ENCODE assay signal across 8 cellular contexts in the genomic region with DNA sequence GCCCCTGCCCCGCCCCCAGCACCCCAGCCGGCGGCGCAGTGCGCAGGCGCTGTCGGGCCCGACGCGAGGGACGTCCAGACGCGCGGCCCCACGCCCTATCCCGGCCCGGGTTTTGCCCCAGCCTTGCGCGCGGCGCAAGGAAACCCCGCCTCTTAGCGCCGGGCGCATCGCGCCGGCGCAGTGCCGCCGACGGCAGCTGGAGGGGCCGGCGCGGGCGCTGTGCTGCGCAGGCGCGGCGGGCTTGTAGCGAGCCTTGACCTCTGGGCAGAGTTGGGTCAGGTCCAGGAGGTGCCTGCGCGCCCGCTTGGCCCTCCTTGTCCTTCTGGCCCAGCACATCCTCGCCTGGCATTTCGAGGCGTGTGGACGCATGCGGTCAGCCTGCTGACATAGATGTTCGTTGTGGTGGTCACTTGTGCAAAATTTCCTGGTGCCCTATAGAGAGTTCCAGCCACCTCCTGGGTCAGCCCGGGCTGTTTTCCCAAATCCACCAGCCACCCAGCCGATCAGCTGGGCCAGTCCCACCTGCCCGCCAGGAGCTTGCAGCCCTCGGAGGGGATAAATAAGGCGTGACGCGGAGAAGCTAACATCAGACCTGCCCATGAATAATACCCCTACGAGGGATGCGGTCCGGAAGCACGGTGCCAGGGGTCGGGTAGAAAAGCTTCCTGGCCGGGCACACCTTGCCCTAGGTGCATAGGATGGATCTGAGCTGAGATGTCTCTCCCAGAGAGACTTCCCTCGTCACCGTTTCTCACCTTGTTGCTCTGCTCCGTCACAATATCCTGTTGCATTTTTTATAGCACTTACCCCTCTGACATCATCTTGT. TPM values are rescaled to one million over a fixed set of nuclear protein-coding genes. Genes with fewer than 3 reads are reported as not detected.
DNase-seq lines count a peak whose midpoint lies in the region; ATAC-seq and TF ChIP-seq lines count a peak whose summit lies in the region.

No MANE protein-coding gene starts in this region.

- no peaks in the 10 kb centered on the region for H3K9me3 ChIP-seq in BLaER1
- no peaks in the 10 kb centered on the region for H3K9me3 ChIP-seq in liver (ENCODE audit: control insufficient read depth in 4 of 4, low read length in 3 of 4)

- H3K4me1 Mint-ChIP-seq in activated CD4-positive, alpha-beta T cell treated with anti-CD3 and anti-CD28 coated beads, Interleukin-2, amount 10 ng/mL, durations not matched to agents 7 days and 5 days, result peaks cover 47% of the 10 kb centered on the region

- peaks cover 44% of the 10 kb centered on the region for H4K20me1 ChIP-seq in BLaER1

- no peak for TF ChIP-seq RAD21 in liver (IDR thresholded peaks at IDR 0.05)

- H3K27me3 ChIP-seq in BLaER1 (no peaks in the 10 kb centered on the region), liver (ENCODE audit: control insufficient read depth in 4 of 4, insufficient read depth in 4 of 4, low read length in 3 of 4) (no peaks in the 10 kb centered on the region)

- H3K27me3 Mint-ChIP-seq in activated CD4-positive, alpha-beta T cell treated with anti-CD3 and anti-CD28 coated beads, Interleukin-2, amount 10 ng/mL, durations not matched to agents 7 days and 5 days, result no peaks in the 10 kb centered on the region

- ATAC-seq in GM19324 (IDR thresholded peaks at IDR 0.05; ENCODE audit: low FRiP score, unreplicated experiment) (peak; percentile 95), HG03457 (IDR thresholded peaks at IDR 0.05; ENCODE audit: unreplicated experiment) (peak; percentile 82)

- H3K9ac ChIP-seq in BLaER1 (peak overlapping the region; percentile 90), liver (ENCODE audit: low read depth in 1 of 2, low read length in 2 of 2) (no peak overlapping the region)

- WGBS in liver, result 17% methylated on average over 66 of the region's 66 CpGs

- TF ChIP-seq CTCF in liver (IDR thresholded peaks at IDR 0.05; ENCODE audit: low read depth, low read length, missing input control), result peak; percentile 33

- H3K36me3 ChIP-seq in BLaER1, result peaks cover 28% of the 10 kb centered on the region
- peaks cover 0 to 2% (median 1%) of the 10 kb centered on the region in 4 donors for H3K36me3 ChIP-seq in liver (ENCODE audit: control insufficient read depth in 4 of 4, insufficient read depth in 3 of 4, low read depth in 1 of 4, low read length in 3 of 4)

- H3K36me3 Mint-ChIP-seq in activated CD4-positive, alpha-beta T cell treated with anti-CD3 and anti-CD28 coated beads, Interleukin-2, amount 10 ng/mL, durations not matched to agents 7 days and 5 days (ENCODE audit: low read depth), result peaks cover 18% of the 10 kb centered on the region

- peak; percentile 76 to 98 for DNase-seq in NCI-H526 (lab: John Stamatoyannopoulos, UW)
- peak; percentile 94 for DNase-seq in activated CD4-positive, alpha-beta T cell treated with anti-CD3 and anti-CD28 coated beads, Interleukin-2, amount 10 ng/mL, durations not matched to agents 7 days and 5 days
- peak; percentile 71 for DNase-seq in dedifferentiated amniotic fluid mesenchymal stem cell (ENCODE audit: extremely low spot score)
- DNase-seq in stimulated activated CD4-positive, alpha-beta T cell treated with anti-CD3 and anti-CD28 coated beads, Interleukin-2, amount 100 ng/mL, for 48 hours, result peak; percentile 89 to 95

- peak overlapping the region; percentile 89 for H3K4me2 ChIP-seq in BLaER1

- CTCF ChIA-PET in activated CD4-positive, alpha-beta T cell treated with anti-CD3 and anti-CD28 coated beads, Interleukin-2, amount 10 ng/mL, durations not matched to agents 7 days and 5 days (lab: Charles Lee), result interaction anchor here (0.6 to 4.2 kb wide), 3 partner anchors 11 to 361 kb away, joined by 3 to 16 read pairs (median 4); partner anchors contain the start of gene ATP5F1E

- POLR2A ChIA-PET in activated CD4-positive, alpha-beta T cell treated with anti-CD3 and anti-CD28 coated beads, Interleukin-2, amount 10 ng/mL, durations not matched to agents 7 days and 5 days (lab: Charles Lee), result no interaction called here

- no peaks in the 10 kb centered on the region for H3K9me3 Mint-ChIP-seq in activated CD4-positive, alpha-beta T cell treated with anti-CD3 and anti-CD28 coated beads, Interleukin-2, amount 10 ng/mL, durations not matched to agents 7 days and 5 days

- H3K4me3 Mint-ChIP-seq in activated CD4-positive, alpha-beta T cell treated with anti-CD3 and anti-CD28 coated beads, Interleukin-2, amount 10 ng/mL, durations not matched to agents 7 days and 5 days, result peak overlapping the region; percentile 90

- H3K4me1 ChIP-seq in BLaER1, result peaks cover 57% of the 10 kb centered on the region
- peaks cover 6 to 26% (median 21%) of the 10 kb centered on the region in 4 donors for H3K4me1 ChIP-seq in liver (ENCODE audit: control insufficient read depth in 4 of 4, insufficient read depth in 4 of 4, low read length in 3 of 4)

- peak overlapping the region; percentile 95 for H3K4me3 ChIP-seq in BLaER1
- H3K4me3 ChIP-seq in liver (ENCODE audit: low read depth in 1 of 3, low read length in 3 of 3), result peak overlapping the region; percentile 76 to 93 (median 84)

- H3K27ac Mint-ChIP-seq in activated CD4-positive, alpha-beta T cell treated with anti-CD3 and anti-CD28 coated beads, Interleukin-2, amount 10 ng/mL, durations not matched to agents 7 days and 5 days, result peak overlapping the region; percentile 91

- H3K27ac ChIP-seq in BLaER1 (peak overlapping the region; percentile 93), liver (ENCODE audit: low read depth in 1 of 2, low read length in 2 of 2) (peak overlapping the region; percentile 72 to 83)

TF ChIP-seq in liver, 16 proteins besides CTCF, POLR2A, EP300 and RAD21:
- TF ChIP-seq SP1 (IDR thresholded peaks at IDR 0.05) (peak; percentile 61), YY1 (IDR thresholded peaks at IDR 0.05) (peak; percentile 10), FOXA1 (IDR thresholded peaks at IDR 0.05) (no peak), RXRA (IDR thresholded peaks at IDR 0.05) (peak; percentile 56 to 58)
- TF ChIP-seq, protein P1, sequence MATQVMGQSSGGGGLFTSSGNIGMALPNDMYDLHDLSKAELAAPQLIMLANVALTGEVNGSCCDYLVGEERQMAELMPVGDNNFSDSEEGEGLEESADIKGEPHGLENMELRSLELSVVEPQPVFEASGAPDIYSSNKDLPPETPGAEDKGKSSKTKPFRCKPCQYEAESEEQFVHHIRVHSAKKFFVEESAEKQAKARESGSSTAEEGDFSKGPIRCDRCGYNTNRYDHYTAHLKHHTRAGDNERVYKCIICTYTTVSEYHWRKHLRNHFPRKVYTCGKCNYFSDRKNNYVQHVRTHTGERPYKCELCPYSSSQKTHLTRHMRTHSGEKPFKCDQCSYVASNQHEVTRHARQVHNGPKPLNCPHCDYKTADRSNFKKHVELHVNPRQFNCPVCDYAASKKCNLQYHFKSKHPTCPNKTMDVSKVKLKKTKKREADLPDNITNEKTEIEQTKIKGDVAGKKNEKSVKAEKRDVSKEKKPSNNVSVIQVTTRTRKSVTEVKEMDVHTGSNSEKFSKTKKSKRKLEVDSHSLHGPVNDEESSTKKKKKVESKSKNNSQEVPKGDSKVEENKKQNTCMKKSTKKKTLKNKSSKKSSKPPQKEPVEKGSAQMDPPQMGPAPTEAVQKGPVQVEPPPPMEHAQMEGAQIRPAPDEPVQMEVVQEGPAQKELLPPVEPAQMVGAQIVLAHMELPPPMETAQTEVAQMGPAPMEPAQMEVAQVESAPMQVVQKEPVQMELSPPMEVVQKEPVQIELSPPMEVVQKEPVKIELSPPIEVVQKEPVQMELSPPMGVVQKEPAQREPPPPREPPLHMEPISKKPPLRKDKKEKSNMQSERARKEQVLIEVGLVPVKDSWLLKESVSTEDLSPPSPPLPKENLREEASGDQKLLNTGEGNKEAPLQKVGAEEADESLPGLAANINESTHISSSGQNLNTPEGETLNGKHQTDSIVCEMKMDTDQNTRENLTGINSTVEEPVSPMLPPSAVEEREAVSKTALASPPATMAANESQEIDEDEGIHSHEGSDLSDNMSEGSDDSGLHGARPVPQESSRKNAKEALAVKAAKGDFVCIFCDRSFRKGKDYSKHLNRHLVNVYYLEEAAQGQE (IDR thresholded peaks at IDR 0.05), result peak; percentile 21

RNA-seq across cellular contexts. Expression of gene PRELID3B, which starts 0.4 kb away (rescaled TPM):
- total RNA-seq in activated CD4-positive, alpha-beta T cell treated with anti-CD3 and anti-CD28 coated beads, Interleukin-2, amount 10 ng/mL, durations not matched to agents 7 days and 5 days, result 10 to 100 TPM; 66.4 to 82.5 TPM
- total RNA-seq in liver, result 10 to 100 TPM; 32.0 to 38.1 TPM
- polyA plus RNA-seq in liver, result 10 to 100 TPM; 18.2 to 18.6 TPM

RNA-seq across cellular contexts. Expression of gene ATP5F1E, which starts 10.9 kb away (rescaled TPM):
- total RNA-seq in activated CD4-positive, alpha-beta T cell treated with anti-CD3 and anti-CD28 coated beads, Interleukin-2, amount 10 ng/mL, durations not matched to agents 7 days and 5 days, result 100 to 1,000 TPM in 1 of 2 experiments, 10 to 100 TPM in 1; 98.1 to 101 TPM
- 10 to 100 TPM; 11.7 to 16.6 TPM for total RNA-seq in liver
- 100 to 1,000 TPM in 1 of 2 donors, 10 to 100 TPM in 1; 38.8 to 148 TPM for polyA plus RNA-seq in liver

RNA-seq across cellular contexts. Expression of gene TUBB1, which starts 23.8 kb away (rescaled TPM):
- total RNA-seq in activated CD4-positive, alpha-beta T cell treated with anti-CD3 and anti-CD28 coated beads, Interleukin-2, amount 10 ng/mL, durations not matched to agents 7 days and 5 days, result not detected
- 10 to 100 TPM in 1 of 2 donors, under 1 TPM in 1; 0.17 to 59.5 TPM for total RNA-seq in liver
- under 1 TPM; 0.20 to 0.28 TPM for polyA plus RNA-seq in liver

RNA-seq across cellular contexts. Expression of gene CTSZ, which starts 36.0 kb away (rescaled TPM):
- total RNA-seq in activated CD4-positive, alpha-beta T cell treated with anti-CD3 and anti-CD28 coated beads, Interleukin-2, amount 10 ng/mL, durations not matched to agents 7 days and 5 days, result 10 to 100 TPM; 48.2 to 53.3 TPM
- total RNA-seq in liver, result 100 to 1,000 TPM; 146 to 233 TPM
- 100 to 1,000 TPM in 1 of 2 donors, 10 to 100 TPM in 1; 11.8 to 229 TPM for polyA plus RNA-seq in liver

Comparison
In these comparisons a context has a peak if more than half of its experiments do, and no peak if none do; other contexts are left out.
1. Peak in every context shown above with its lines: DNase-seq, ATAC-seq, H3K4me3 ChIP-seq and H3K27ac ChIP-seq.
2. RNA of gene ATP5F1E, which starts 10.9 kb away (total RNA-seq): 98.1 to 101 TPM in activated CD4-positive, alpha-beta T cell treated with anti-CD3 and anti-CD28 coated beads, Interleukin-2, amount 10 ng/mL, durations not matched to agents 7 days and 5 days; 11.7 to 16.6 TPM in liver; every median in the first group is over 4 times any median in the second.